9 cellular contexts compared by ENCODE assay signal in genomic region chr1:151443846-151444790, GRCh38. TPM values are rescaled to one million over a fixed set of nuclear protein-coding genes. Genes with fewer than 3 reads are reported as not detected.
DNase-seq lines count a peak whose midpoint lies in the region; ATAC-seq, FAIRE-seq and TF ChIP-seq lines count a peak whose summit lies in the region.
"Had no signal": no experiment of that assay in that cellular context is flagged by ENCODE, and none has a peak within 500 bp of the region (broad histone marks: within the 10 kb centered on the region; RNA-seq: fewer than 3 reads in every experiment).

No MANE protein-coding gene starts in this region.

- H2BK15ac ChIP-seq in H9 (ENCODE audit: low read depth, low read length), result no peak overlapping the region

- TF ChIP-seq POLR2A in K562 (conservative IDR thresholded peaks at IDR 0.05), result no peak

- H3K9me3 ChIP-seq in H9 (ENCODE audit: control insufficient read depth, low read depth, low read length) (no peaks in the 10 kb centered on the region), K562 (replicated peaks; ENCODE audit: control insufficient read depth, insufficient read depth, low read depth, low read length) (no peaks in the 10 kb centered on the region), iPS DF 6.9 (ENCODE audit: control insufficient read depth, insufficient read depth, low read length) (no peaks in the 10 kb centered on the region)

- H3T11ph ChIP-seq in H9 (ENCODE audit: low read length), result no peak overlapping the region

- no peak overlapping the region for H3K4ac ChIP-seq in H9 (ENCODE audit: low read depth, low read length)

- no peak overlapping the region for H2BK120ac ChIP-seq in H9 (ENCODE audit: low read depth, low read length, poor library complexity, severe bottlenecking)

- no peak overlapping the region for H3K18ac ChIP-seq in H9 (ENCODE audit: insufficient read length, low read depth, low read length)

- no peak overlapping the region for H2BK20ac ChIP-seq in H9 (ENCODE audit: low read depth, low read length, poor library complexity, severe bottlenecking)

- H2AK5ac ChIP-seq in H9 (ENCODE audit: insufficient read length, low read length), result no peak overlapping the region

- TF ChIP-seq EP300 in K562 (IDR thresholded peaks at IDR 0.05; ENCODE audit: low read length), result no peak

- intact Hi-C loops in Calu3 (cut with micrococcal nuclease; ENCODE audit: unreplicated experiment), result loop anchor here (1.0 to 5.0 kb wide), 3 partner anchors 69 to 293 kb away; no protein-coding TSS in a partner anchor
- intact Hi-C loops in K562 (cut with micrococcal nuclease), result loop anchor here (2.0 to 5.0 kb wide), 3 partner anchors 78 to 291 kb away; no protein-coding TSS in a partner anchor

- FAIRE-seq in K562 (lab: Jason Lieb, UNC), result peak; percentile 90

- in situ Hi-C loops in K562 (cut with MboI), result loop anchor here (10.0 kb wide), 1 partner anchor 291 kb away; no protein-coding TSS in a partner anchor

- no peak overlapping the region for H2AFZ ChIP-seq in H9 (ENCODE audit: low read length)
- H2AFZ ChIP-seq in K562 (ENCODE audit: low read depth, low read length), result no peak overlapping the region

- no peak overlapping the region for H4K8ac ChIP-seq in H9 (replicated peaks; ENCODE audit: insufficient read length, low read depth, low read length)

- no peak overlapping the region for H3K14ac ChIP-seq in H9 (ENCODE audit: insufficient read depth, low read length)

- H3K27me3 ChIP-seq in H9 (ENCODE audit: insufficient read depth, low read length) (no peaks in the 10 kb centered on the region), K562 (ENCODE audit: control insufficient read depth in 2 of 2, insufficient read depth in 2 of 2, low read length in 2 of 2) (no peaks in the 10 kb centered on the region), iPS DF 6.9 (ENCODE audit: control insufficient read depth, insufficient read depth, low read length) (no peaks in the 10 kb centered on the region)

- H3K27ac Mint-ChIP-seq in Calu3 (ENCODE audit: unreplicated experiment) (peak overlapping the region; percentile 9), H9 (no peak overlapping the region)
- H3K27ac Mint-ChIP-seq: activated naive CD4-positive, alpha-beta T cell treated with anti-CD3 and anti-CD28 coated beads, Interleukin-2, amount 50 U/mL, for 24 hours had no signal

- H3K4me3 Mint-ChIP-seq in Calu3 (ENCODE audit: low read depth, unreplicated experiment) (no peak overlapping the region), H9 (no peak overlapping the region)
- H3K4me3 Mint-ChIP-seq: activated naive CD4-positive, alpha-beta T cell treated with anti-CD3 and anti-CD28 coated beads, Interleukin-2, amount 50 U/mL, for 24 hours had no signal

- DNase-seq in Calu3 (peak; percentile 76), H9 (peak; percentile 48), NCI-H2081 (lab: John Stamatoyannopoulos, UW) (peak; percentile 78 to 80), T1000 (lab: John Stamatoyannopoulos, UW) (peak; percentile 47), K562 (ENCODE audit: extremely low read depth in 1 of 4, low spot score in 3 of 4) (peak; percentile 54 to 73 (median 62)), iPS DF 6.9 (ENCODE audit: low read depth, low spot score) (peak; percentile 29)
- DNase-seq in stimulated activated CD4-positive, alpha-beta T cell treated with anti-CD3 and anti-CD28 coated beads, Interleukin-15, amount 100 ng/mL, for 1 hour (ENCODE audit: low read depth in 1 of 2, low spot score in 1 of 2), result peak; percentile 16 to 43

- peak; percentile 64 for TF ChIP-seq CTCF in Calu3 (IDR thresholded peaks at IDR 0.05; ENCODE audit: unreplicated experiment)
- TF ChIP-seq CTCF in H9 (conservative IDR thresholded peaks at IDR 0.05), result peak; percentile 74
- TF ChIP-seq CTCF in K562 (IDR thresholded peaks at IDR 0.05 in 2 of 3, conservative IDR thresholded peaks at IDR 0.05 in 1 of 3; ENCODE audit: insufficient read depth in 2 of 3, low read depth in 1 of 3, low read length in 3 of 3), result peak; percentile 71 to 88 (median 78)

- H2BK5ac ChIP-seq in H9 (ENCODE audit: insufficient read length, low read length), result no peak overlapping the region

- H2BK12ac ChIP-seq in H9 (ENCODE audit: insufficient read length, low read depth, low read length), result no peak overlapping the region

- H3K4me3 ChIP-seq in K562, result no peak overlapping the region
- no peak overlapping the region for H3K4me3 ChIP-seq in iPS DF 6.9 (ENCODE audit: low read length)

- H3K36me3 Mint-ChIP-seq in Calu3 (ENCODE audit: insufficient read depth, unreplicated experiment) (peaks cover 18% of the 10 kb centered on the region), H9 (ENCODE audit: insufficient read depth in 1 of 3, low read depth in 3 of 3) (peaks cover 5 to 24% (median 24%) of the 10 kb centered on the region in 3 experiments; a peak in 5 of 7 replicates)

- H3K4me2 ChIP-seq in H9 (ENCODE audit: insufficient read depth, insufficient read length, low read length) (no peak overlapping the region), K562 (ENCODE audit: insufficient read depth, low read length) (no peak overlapping the region)

- peaks cover 47% of the 10 kb centered on the region; the same call in 1 of the 2 replicates for H3K79me2 ChIP-seq in H9 (ENCODE audit: insufficient read depth, low read length)
- peaks cover 90% of the 10 kb centered on the region for H3K79me2 ChIP-seq in K562 (ENCODE audit: control insufficient read depth, insufficient read depth, low read length)

- no peaks in the 10 kb centered on the region for H3K9me3 Mint-ChIP-seq in Calu3 (ENCODE audit: low read depth, unreplicated experiment)
- H3K9me3 Mint-ChIP-seq in H9, result no peaks in the 10 kb centered on the region
- H3K9me3 Mint-ChIP-seq: activated naive CD4-positive, alpha-beta T cell treated with anti-CD3 and anti-CD28 coated beads, Interleukin-2, amount 50 U/mL, for 24 hours had no signal

- H3K4me1 Mint-ChIP-seq in Calu3 (ENCODE audit: low read depth, unreplicated experiment) (peaks cover 8% of the 10 kb centered on the region), H9 (peaks cover 7 to 16% of the 10 kb centered on the region in 2 experiments)

- peaks cover 3% of the 10 kb centered on the region for H3K9me1 ChIP-seq in K562 (ENCODE audit: control insufficient read depth, insufficient read depth, low read length)

- H3K9ac ChIP-seq in H9 (ENCODE audit: extremely low read depth, insufficient read length, low read length) (no peak overlapping the region), K562 (ENCODE audit: insufficient read depth in 1 of 2, low read depth in 2 of 2, low read length in 2 of 2) (no peak overlapping the region)

- H3K56ac ChIP-seq in H9 (ENCODE audit: insufficient read length, low read depth, low read length), result no peak overlapping the region

- CTCF ChIA-PET in Calu3 (lab: Charles Lee) (interaction anchor here (0.6 to 1.5 kb wide), 7 partner anchors 67 to 393 kb away, joined by 3 to 8 read pairs (median 5); partner anchors contain the start of genes CGN and TUFT1), K562 (lab: Yijun Ruan, JAX; ENCODE audit: low intra/inter-chr PET ratio) (interaction anchor here (0.5 to 2.1 kb wide), 6 partner anchors 79 to 392 kb away, joined by 3 to 13 read pairs (median 4); no protein-coding TSS in a partner anchor)

- peaks cover 13% of the 10 kb centered on the region for H3K79me1 ChIP-seq in H9 (ENCODE audit: insufficient read depth, low read depth, low read length, poor library complexity, severe bottlenecking)

- no peaks in the 10 kb centered on the region for H3K23me2 ChIP-seq in H9 (ENCODE audit: insufficient read length, low read depth, low read length, poor library complexity, severe bottlenecking)

- POLR2A ChIA-PET in K562 (lab: Yijun Ruan, JAX), result interaction anchor here (1.0 to 1.5 kb wide), 5 partner anchors 10 to 128 kb away, joined by 3 to 12 read pairs (median 4); partner anchors contain the start of gene PSMB4

- WGBS in H9 (ENCODE audit: extremely low coverage, insufficient read length, low lambda C conversion rate), result no CpG with 5 or more reads among the region's 4 CpGs
- WGBS in K562 (ENCODE audit: insufficient coverage, low coverage, missing lambda C conversion rate), result 45% methylated on average over 4 of the region's 4 CpGs
- no CpG with 5 or more reads among the region's 4 CpGs for WGBS in iPS DF 6.9 (ENCODE audit: insufficient coverage, insufficient read length)

- no peak overlapping the region for H3K23ac ChIP-seq in H9 (ENCODE audit: insufficient read length, low read depth, low read length)

- TF ChIP-seq RAD21 in K562 (CRISPR knock-in tag; conservative IDR thresholded peaks at IDR 0.05 in 1 of 2, IDR thresholded peaks at IDR 0.05 in 1 of 2), result peak; percentile 82 to 83

- H3K4me1 ChIP-seq in H9 (ENCODE audit: insufficient read depth, low read length) (no peaks in the 10 kb centered on the region), K562 (replicated peaks in 1 of 2; ENCODE audit: control insufficient read depth in 2 of 2, insufficient read depth in 2 of 2, low read length in 2 of 2) (peaks cover 0 to 3% of the 10 kb centered on the region in 2 experiments; a peak in 2 of 5 replicates), iPS DF 6.9 (ENCODE audit: control insufficient read depth, insufficient read depth, low read length) (peaks cover 2% of the 10 kb centered on the region)

- no peak overlapping the region for H4K91ac ChIP-seq in H9 (ENCODE audit: insufficient read length, low read depth, low read length)

- H3K27me3 Mint-ChIP-seq in Calu3 (ENCODE audit: unreplicated experiment) (no peaks in the 10 kb centered on the region), H9 (ENCODE audit: low read depth) (no peaks in the 10 kb centered on the region)
- H3K27me3 Mint-ChIP-seq: activated naive CD4-positive, alpha-beta T cell treated with anti-CD3 and anti-CD28 coated beads, Interleukin-2, amount 50 U/mL, for 24 hours had no signal

- H3K36me3 ChIP-seq in K562 (ENCODE audit: control insufficient read depth, insufficient read depth, low read length) (peaks cover 28% of the 10 kb centered on the region), iPS DF 6.9 (ENCODE audit: control insufficient read depth, insufficient read depth, low read length) (peaks cover 2% of the 10 kb centered on the region; the same call in 1 of the 2 replicates)

- H3K27ac ChIP-seq in H9 (ENCODE audit: insufficient read length, low read depth, low read length) (no peak overlapping the region), K562 (ENCODE audit: extremely low read depth, low read depth, low read length) (no peak overlapping the region), iPS DF 6.9 (ENCODE audit: low read length) (no peak overlapping the region)

- no TSS peak for BruUV-seq in Calu3 (replicated peaks; lab: Mats Ljungman, UMichigan)
- no TSS peak for BruUV-seq in K562 (replicated peaks; lab: Mats Ljungman, UMichigan)

- H4K20me1 ChIP-seq in H9 (ENCODE audit: control insufficient read depth, insufficient read depth, insufficient read length) (no peaks in the 10 kb centered on the region), K562 (replicated peaks; ENCODE audit: control insufficient read depth, insufficient read depth, low read length) (peaks cover 4% of the 10 kb centered on the region)

- peak; percentile 96 for ATAC-seq in K562
- ATAC-seq in GM18502 (IDR thresholded peaks at IDR 0.05; ENCODE audit: poor library complexity, unreplicated experiment), result no peak

- no peak overlapping the region for H4K5ac ChIP-seq in H9 (ENCODE audit: insufficient read length, low read depth, low read length)

RNA-seq across cellular contexts. Expression of gene POGZ, which starts 15.2 kb away (rescaled TPM):
- total RNA-seq in Calu3 (2022), result 118 and 128 TPM in 2 replicates
- 93.0 and 102 TPM in 2 replicates for total RNA-seq in H9 (2021)
- total RNA-seq in K562 (2011; cell fraction: chromatin; rRNA removed; ENCODE audit: low replicate concordance), result 127 and 201 TPM in 2 replicates
- total RNA-seq in K562 (2011; cell fraction: nucleolus; rRNA removed), result 62.0 and 71.8 TPM in 2 replicates
- 97.2 and 112 TPM in 2 replicates for total RNA-seq in K562 (2011; cell fraction: nucleoplasm; rRNA removed)
- 16.4 and 25.1 TPM in 2 replicates for total RNA-seq in K562 (2014; rRNA removed)
- total RNA-seq in K562 (2014; rRNA removed; fragmentation: Illumina TruSeq; extraction: Trizol), result 17.6 and 22.0 TPM in 2 replicates
- 21.6 and 23.6 TPM in 2 replicates for total RNA-seq in K562 (2015; rRNA removed; fragmentation: Illumina TruSeq; extraction: Trizol)
- total RNA-seq in K562 (2021), result 38.2 and 40.6 TPM in 2 replicates
- polyA plus RNA-seq in K562 (2011; rRNA removed), result 26.8 and 44.3 TPM in 2 replicates
- polyA plus RNA-seq in K562 (2011; cell fraction: cytosol; rRNA removed), result 16.8 and 22.3 TPM in 2 replicates
- polyA plus RNA-seq in K562 (2011; cell fraction: nucleus; rRNA removed), result 94.4 and 103 TPM in 2 replicates
- polyA plus RNA-seq in K562 (2012), result 20.5 and 23.7 TPM in 2 replicates
- 26.5 and 36.4 TPM in 2 replicates for polyA plus RNA-seq in K562 (2014; fragmentation: Illumina TruSeq; extraction: Trizol)
- 10 to 100 TPM in 1 of 2 experiments, 1 to 10 TPM in 1; 9.4 to 13.7 TPM for polyA plus RNA-seq in K562 (2014; fragmentation: Nextera tagmentation; extraction: Ambion mirVana)
- 20.8 and 21.5 TPM in 2 replicates for polyA plus RNA-seq in K562 (2014; rRNA removed)
- 50.1 and 70.2 TPM in 2 replicates for polyA minus RNA-seq in K562 (2011; rRNA and poly(A)+ RNA removed)
- polyA minus RNA-seq in K562 (2011; cell fraction: cytosol; rRNA and poly(A)+ RNA removed), result 29.9 and 31.9 TPM in 2 replicates
- 32.2 and 47.7 TPM in 2 replicates for polyA minus RNA-seq in K562 (2011; cell fraction: nucleus; rRNA and poly(A)+ RNA removed)

RNA-seq across cellular contexts. Expression of gene PSMB4, which starts 44.7 kb away (rescaled TPM):
- total RNA-seq in Calu3 (2022) (355 and 411 TPM in 2 replicates), H9 (2021) (413 and 429 TPM in 2 replicates), K562 (2014; rRNA removed) (443 and 445 TPM in 2 replicates), K562 (2014; rRNA removed; fragmentation: Illumina TruSeq; extraction: Trizol) (352 and 409 TPM in 2 replicates), K562 (2015; rRNA removed; fragmentation: Illumina TruSeq; extraction: Trizol) (383 and 397 TPM in 2 replicates), K562 (2021) (411 and 426 TPM in 2 replicates)
- total RNA-seq in K562 (2011; cell fraction: chromatin; rRNA removed; ENCODE audit: low replicate concordance), result 160 and 206 TPM in 2 replicates
- total RNA-seq in K562 (2011; cell fraction: nucleolus; rRNA removed), result 184 and 193 TPM in 2 replicates
- total RNA-seq in K562 (2011; cell fraction: nucleoplasm; rRNA removed), result 185 and 201 TPM in 2 replicates
- polyA plus RNA-seq in K562 (2011; rRNA removed) (448 and 475 TPM in 2 replicates), K562 (2014; fragmentation: Illumina TruSeq; extraction: Trizol) (559 and 568 TPM in 2 replicates), K562 (2014; fragmentation: Nextera tagmentation; extraction: Ambion mirVana) (100 to 1,000 TPM; 638 to 674 TPM), K562 (2014; rRNA removed) (603 and 655 TPM in 2 replicates)
- polyA plus RNA-seq in K562 (2011; cell fraction: cytosol; rRNA removed), result 758 and 988 TPM in 2 replicates
- polyA plus RNA-seq in K562 (2011; cell fraction: nucleus; rRNA removed), result 508 and 716 TPM in 2 replicates
- polyA plus RNA-seq in K562 (2012), result 308 and 436 TPM in 2 replicates
- polyA minus RNA-seq in K562 (2011; rRNA and poly(A)+ RNA removed), result 273 and 300 TPM in 2 replicates
- 202 TPM in 2 replicates for polyA minus RNA-seq in K562 (2011; cell fraction: cytosol; rRNA and poly(A)+ RNA removed)
- polyA minus RNA-seq in K562 (2011; cell fraction: nucleus; rRNA and poly(A)+ RNA removed), result 71.4 and 104 TPM in 2 replicates

Comparison
In these comparisons a context has a peak if more than half of its experiments do, and no peak if none do; other contexts are left out.
1. DNase-seq: peak in every context shown above with its lines; median percentile 79 in NCI-H2081; 76 in Calu3; 62 in K562; 48 in H9; 47 in T1000; 30 in stimulated activated CD4-positive, alpha-beta T cell treated with anti-CD3 and anti-CD28 coated beads, Interleukin-15, amount 100 ng/mL, for 1 hour; 29 in iPS DF 6.9.